In genomic region chrX:53088136-53088974, GRCh38 we compare ENCODE assay signal across 8 cellular contexts. TPM values are rescaled to one million over a fixed set of nuclear protein-coding genes. Genes with fewer than 3 reads are reported as not detected.
DNase-seq lines count a peak whose midpoint lies in the region; ATAC-seq, FAIRE-seq and TF ChIP-seq lines count a peak whose summit lies in the region.

No MANE protein-coding gene starts in this region.

- H2AFZ ChIP-seq in keratinocyte (ENCODE audit: control insufficient read depth, low read length): peak overlapping the region; percentile 19
- H2AFZ ChIP-seq in smooth muscle cell (ENCODE audit: low read depth): no peak overlapping the region

- FAIRE-seq in keratinocyte (lab: Jason Lieb, UNC): no peak

- H3K27ac ChIP-seq in keratinocyte (ENCODE audit: control insufficient read depth, insufficient read depth, low read length) (peak overlapping the region; percentile 95), smooth muscle cell (ENCODE audit: low read depth) (peak overlapping the region; percentile 75), SJCRH30 (no peak overlapping the region)

- peak; percentile 61 to 71 for ATAC-seq in activated CD4-positive, CD25-positive, alpha-beta regulatory T cell treated with anti-CD3 and anti-CD28 coated beads, Interleukin-2, amount 50 U/mL, for 24 hours
- ATAC-seq in central memory CD8-positive, alpha-beta T cell (replicated peaks; ENCODE audit: extremely low read depth, poor library complexity, severe bottlenecking): peak; percentile 48
- no peak for ATAC-seq in HG03469 (IDR thresholded peaks at IDR 0.05; ENCODE audit: unreplicated experiment)

- peaks cover 5% of the 10 kb centered on the region for H3F3A ChIP-seq in smooth muscle cell (ENCODE audit: low read depth)

- H4K20me1 ChIP-seq in keratinocyte (ENCODE audit: control insufficient read depth, extremely low read depth, insufficient read depth, low read length) (no peaks in the 10 kb centered on the region), smooth muscle cell (ENCODE audit: low read depth) (peaks cover 28% of the 10 kb centered on the region)

- no peaks in the 10 kb centered on the region for H3K9me3 ChIP-seq in keratinocyte (ENCODE audit: control insufficient read depth, low read depth, low read length)
- no peaks in the 10 kb centered on the region for H3K9me3 ChIP-seq in smooth muscle cell (replicated peaks; ENCODE audit: low read depth)
- H3K9me3 ChIP-seq in SJCRH30 (replicated peaks): no peaks in the 10 kb centered on the region

- H3K27ac Mint-ChIP-seq in central memory CD8-positive, alpha-beta T cell (ENCODE audit: low read depth): peak overlapping the region; percentile 100

- no peaks in the 10 kb centered on the region for H3K9me1 ChIP-seq in keratinocyte (ENCODE audit: control insufficient read depth, extremely low read depth, insufficient read depth, low read length)

- H3K4me3 ChIP-seq in LNCaP clone FGC (ENCODE audit: low read depth, low read length): peak overlapping the region; percentile 45
- peak overlapping the region; percentile 19 to 63 (median 61) for H3K4me3 ChIP-seq in keratinocyte (ENCODE audit: control insufficient read depth in 2 of 3, extremely low read depth in 1 of 3, insufficient read depth in 2 of 3, low read depth in 1 of 3, low read length in 3 of 3)
- peak overlapping the region; percentile 50 for H3K4me3 ChIP-seq in smooth muscle cell
- H3K4me3 ChIP-seq in SJCRH30: no peak overlapping the region

- peak overlapping the region; percentile 95 for H3K4me3 Mint-ChIP-seq in central memory CD8-positive, alpha-beta T cell

- peaks cover 49% of the 10 kb centered on the region for H3K36me3 Mint-ChIP-seq in central memory CD8-positive, alpha-beta T cell (ENCODE audit: insufficient read depth)

- no peaks in the 10 kb centered on the region for H3K27me3 ChIP-seq in keratinocyte (ENCODE audit: control insufficient read depth, extremely low read depth, insufficient read depth, low read length)
- H3K27me3 ChIP-seq in smooth muscle cell (ENCODE audit: low read depth): no peaks in the 10 kb centered on the region
- H3K27me3 ChIP-seq in SJCRH30: no peaks in the 10 kb centered on the region

- H3K9ac ChIP-seq in keratinocyte (ENCODE audit: control insufficient read depth, extremely low read depth, insufficient read depth, low read length) (peak overlapping the region; percentile 84), smooth muscle cell (ENCODE audit: low read depth) (peak overlapping the region; percentile 75)

- no peaks in the 10 kb centered on the region for H3K9me3 Mint-ChIP-seq in central memory CD8-positive, alpha-beta T cell

- H3K79me2 ChIP-seq in keratinocyte (ENCODE audit: control insufficient read depth, insufficient read depth, low read length) (no peaks in the 10 kb centered on the region), smooth muscle cell (ENCODE audit: low read depth) (peaks cover 3% of the 10 kb centered on the region)

- H3K4me1 ChIP-seq in keratinocyte (ENCODE audit: control insufficient read depth, extremely low read depth, insufficient read depth, low read length) (peaks cover 5% of the 10 kb centered on the region), smooth muscle cell (ENCODE audit: low read depth) (no peaks in the 10 kb centered on the region), SJCRH30 (no peaks in the 10 kb centered on the region)

- dilution Hi-C loops in keratinocyte (cut with MboI; ENCODE audit: extremely low pct_ligation_motif_present, low sequenced_read_pairs): no loop called here

- no peaks in the 10 kb centered on the region for H3K27me3 Mint-ChIP-seq in central memory CD8-positive, alpha-beta T cell

- H3K4me1 Mint-ChIP-seq in central memory CD8-positive, alpha-beta T cell: peaks cover 44% of the 10 kb centered on the region

- H3K4me2 ChIP-seq in keratinocyte (ENCODE audit: control insufficient read depth, extremely low read depth, insufficient read depth, low read depth, low read length): peak overlapping the region; percentile 86
- H3K4me2 ChIP-seq in smooth muscle cell: peak overlapping the region; percentile 81

- H3K36me3 ChIP-seq in keratinocyte (ENCODE audit: control insufficient read depth in 2 of 2, extremely low read depth in 1 of 2, insufficient read depth in 2 of 2, low read length in 2 of 2) (peaks cover 8 to 10% of the 10 kb centered on the region in 2 experiments), smooth muscle cell (ENCODE audit: low read depth) (no peaks in the 10 kb centered on the region), SJCRH30 (no peaks in the 10 kb centered on the region)

- no peak for TF ChIP-seq CTCF in GM13977 (IDR thresholded peaks at IDR 0.05; ENCODE audit: extremely low read depth, insufficient read depth, missing control alignments)
- no peak for TF ChIP-seq CTCF in LNCaP clone FGC (IDR thresholded peaks at IDR 0.05; ENCODE audit: control insufficient read depth, extremely low read depth, insufficient read depth)
- TF ChIP-seq CTCF in keratinocyte (optimal IDR thresholded peaks at IDR 0.05 in 1 of 3, IDR thresholded peaks at IDR 0.05 in 1 of 3, conservative IDR thresholded peaks at IDR 0.05 in 1 of 3; ENCODE audit: extremely low read depth in 1 of 3, insufficient read depth in 2 of 3, low read length in 3 of 3): no peak
- TF ChIP-seq CTCF in smooth muscle cell (IDR thresholded peaks at IDR 0.05; ENCODE audit: borderline replicate concordance, insufficient read depth, poor library complexity, severe bottlenecking): no peak

- DNase-seq in GM13977 (ENCODE audit: low spot score) (peak; percentile 80), LNCaP clone FGC (ENCODE audit: low read depth) (peak; percentile 52), keratinocyte (ENCODE audit: low read depth, low spot score) (peak; percentile 55), smooth muscle cell (lab: John Stamatoyannopoulos, UW; ENCODE audit: unreplicated experiment) (peak; percentile 8), SJCRH30 (no peak)
- peak; percentile 55 to 74 for DNase-seq in central memory CD8-positive, alpha-beta T cell (ENCODE audit: low spot score in 2 of 2)

- in situ Hi-C loops in GM13977 (cut with MboI; ENCODE audit: low pct_unique_long_range_greater_than_20kb, low sequenced_read_pairs, unreplicated experiment): no loop called here

- 57% methylated on average over 51 of the region's 51 CpGs for WGBS in smooth muscle cell (ENCODE audit: low lambda C conversion rate)

RNA-seq across cellular contexts. Expression of gene KANTR, which starts 5.6 kb away (rescaled TPM):
- polyA plus RNA-seq in keratinocyte (1.9 to 4.7 TPM (median 3.8 TPM) in 3 replicates), smooth muscle cell (2.6 and 4.6 TPM in 2 replicates)
- polyA plus RNA-seq in keratinocyte (2011; ENCODE audit: low read depth): 0.64 TPM
- polyA plus RNA-seq in keratinocyte (2011; cell fraction: cytosol; rRNA removed): 0.36 and 0.72 TPM in 2 replicates
- polyA plus RNA-seq in keratinocyte (2011; cell fraction: nucleus; rRNA removed): 11.4 and 12.9 TPM in 2 replicates
- polyA plus RNA-seq in keratinocyte (2012; ENCODE audit: low replicate concordance): 0.86 and 2.0 TPM in 2 replicates
- 2.1 to 20.6 TPM (median 17.6 TPM) in 3 replicates for polyA minus RNA-seq in keratinocyte
- polyA minus RNA-seq in keratinocyte (2011; cell fraction: cytosol; rRNA and poly(A)+ RNA removed): 2.7 TPM
- polyA minus RNA-seq in keratinocyte (2011; cell fraction: nucleus; rRNA and poly(A)+ RNA removed): 15.8 and 28.3 TPM in 2 replicates
- total RNA-seq in smooth muscle cell: 6.1 and 7.9 TPM in 2 replicates
- total RNA-seq in SJCRH30 (2014; rRNA removed; shearing (Covaris generic)): 5.7 and 6.7 TPM in 2 replicates

RNA-seq across cellular contexts. Expression of gene TSPYL2, which starts 6.2 kb away (rescaled TPM):
- 13.9 to 20.2 TPM (median 17.9 TPM) in 3 replicates for polyA plus RNA-seq in keratinocyte
- polyA plus RNA-seq in keratinocyte (2011; ENCODE audit: low read depth): 107 TPM
- polyA plus RNA-seq in keratinocyte (2011; cell fraction: cytosol; rRNA removed): 9.9 and 12.8 TPM in 2 replicates
- 57.6 and 67.2 TPM in 2 replicates for polyA plus RNA-seq in keratinocyte (2011; cell fraction: nucleus; rRNA removed)
- polyA plus RNA-seq in keratinocyte (2012; ENCODE audit: low replicate concordance): 10.4 and 16.6 TPM in 2 replicates
- 5.9 to 16.2 TPM (median 7.4 TPM) in 3 replicates for polyA minus RNA-seq in keratinocyte
- 9.4 TPM for polyA minus RNA-seq in keratinocyte (2011; cell fraction: cytosol; rRNA and poly(A)+ RNA removed)
- polyA minus RNA-seq in keratinocyte (2011; cell fraction: nucleus; rRNA and poly(A)+ RNA removed): 6.1 and 11.9 TPM in 2 replicates
- 37.7 and 38.1 TPM in 2 replicates for total RNA-seq in smooth muscle cell
- polyA plus RNA-seq in smooth muscle cell: 50.7 and 64.1 TPM in 2 replicates
- total RNA-seq in SJCRH30 (2014; rRNA removed; shearing (Covaris generic)): 9.3 and 11.8 TPM in 2 replicates

RNA-seq across cellular contexts. Expression of gene GPR173, which starts 39.8 kb away (rescaled TPM):
- polyA plus RNA-seq in keratinocyte (0.08 to 0.20 TPM (median 0.10 TPM) in 3 replicates), smooth muscle cell (0.63 and 1.8 TPM in 2 replicates)
- not detected for polyA plus RNA-seq in keratinocyte (2011; ENCODE audit: low read depth)
- 0.04 TPM in 2 replicates for polyA plus RNA-seq in keratinocyte (2011; cell fraction: cytosol; rRNA removed)
- polyA plus RNA-seq in keratinocyte (2011; cell fraction: nucleus; rRNA removed): 0.35 and 0.42 TPM in 2 replicates
- polyA plus RNA-seq in keratinocyte (2012; ENCODE audit: low replicate concordance): 0.22 TPM in 1 of 2 replicates, not detected in the other
- 0.10 to 0.43 TPM in 2 of 3 replicates, not detected in the other for polyA minus RNA-seq in keratinocyte
- not detected for polyA minus RNA-seq in keratinocyte (2011; cell fraction: cytosol; rRNA and poly(A)+ RNA removed)
- polyA minus RNA-seq in keratinocyte (2011; cell fraction: nucleus; rRNA and poly(A)+ RNA removed): 0.39 TPM in 1 of 2 replicates, not detected in the other
- total RNA-seq in smooth muscle cell: 3.9 and 5.5 TPM in 2 replicates
- 1.3 TPM in 2 replicates for total RNA-seq in SJCRH30 (2014; rRNA removed; shearing (Covaris generic))

Comparison
In these comparisons a context has a peak if more than half of its experiments do, and no peak if none do; other contexts are left out.
1. DNase-seq: peak in GM13977 (single experiment), LNCaP clone FGC (single experiment), central memory CD8-positive, alpha-beta T cell (2 of 2), keratinocyte (single experiment) and smooth muscle cell (single experiment); none in SJCRH30 (0 of 2).